In genomic region chr16:4768549-4769305, GRCh38 we compare ENCODE assay signal across 8 cellular contexts.
DNase-seq lines count a peak whose midpoint lies in the region; ATAC-seq and TF ChIP-seq lines count a peak whose summit lies in the region.

No MANE protein-coding gene starts in this region.

- CTCF ChIA-PET in RWPE1 (lab: Yijun Ruan, JAX), result interaction anchor here (1.0 kb wide), 1 partner anchor 26 kb away, joined by 3 read pairs; no protein-coding TSS in a partner anchor

- POLR2A ChIA-PET in RWPE1 (lab: Yijun Ruan, JAX; ENCODE audit: low non-redundant PET), result interaction anchor here (0.5 to 0.7 kb wide), 2 partner anchors 9 to 26 kb away, joined by 3 to 7 read pairs; no protein-coding TSS in a partner anchor

- peaks cover 1% of the 10 kb centered on the region for H3K36me3 Mint-ChIP-seq in nephron (ENCODE audit: low read depth)

- DNase-seq in DMS79 treated with DMSO at 0.1 percent for 48 hours (lab: John Stamatoyannopoulos, UW) (peak; percentile 90), Kasumi-1 (lab: John Stamatoyannopoulos, UW) (peak; percentile 59 to 71), RWPE1 (ENCODE audit: low spot score) (peak; percentile 97), fibroblast of the conjunctiva (ENCODE audit: low read depth) (peak; percentile 85)
- peak; percentile 95 for DNase-seq in activated effector memory CD4-positive, alpha-beta T cell treated with anti-CD3 and anti-CD28 coated beads, Interleukin-2, amount 50 U/mL, for 16 hours
- peak; percentile 84 for DNase-seq in stimulated activated naive CD4-positive, alpha-beta T cell treated with Interleukin-2 at 50 U/mL for 16 hours (lab: John Stamatoyannopoulos, UW)

- ATAC-seq in GM21786 (IDR thresholded peaks at IDR 0.05; ENCODE audit: unreplicated experiment), result peak; percentile 62

- peak overlapping the region; percentile 85 for H3K27ac ChIP-seq in RWPE1

- TF ChIP-seq CTCF in RWPE1 (conservative IDR thresholded peaks at IDR 0.05; ENCODE audit: low read depth) (no peak), nephron (IDR thresholded peaks at IDR 0.05; ENCODE audit: unreplicated experiment in 3 of 3) (no peak)

- H3K27me3 Mint-ChIP-seq in nephron (ENCODE audit: low read depth), result peaks cover under 1% of the 10 kb centered on the region

- H3K4me3 Mint-ChIP-seq in nephron, result peak overlapping the region; percentile 89 to 91 (median 89)

- H3K27ac Mint-ChIP-seq in nephron, result peak overlapping the region; percentile 73 to 91 (median 87)

- H3K4me1 Mint-ChIP-seq in nephron, result peaks cover 19% of the 10 kb centered on the region

- H3K9me3 Mint-ChIP-seq in nephron, result no peaks in the 10 kb centered on the region

Comparison
In these comparisons a context has a peak if more than half of its experiments do, and no peak if none do; other contexts are left out.
1. Peak in every context shown above with its lines: DNase-seq, ATAC-seq and H3K27ac ChIP-seq.